ENCODE assay signal across 14 cellular contexts in the genomic region with DNA sequence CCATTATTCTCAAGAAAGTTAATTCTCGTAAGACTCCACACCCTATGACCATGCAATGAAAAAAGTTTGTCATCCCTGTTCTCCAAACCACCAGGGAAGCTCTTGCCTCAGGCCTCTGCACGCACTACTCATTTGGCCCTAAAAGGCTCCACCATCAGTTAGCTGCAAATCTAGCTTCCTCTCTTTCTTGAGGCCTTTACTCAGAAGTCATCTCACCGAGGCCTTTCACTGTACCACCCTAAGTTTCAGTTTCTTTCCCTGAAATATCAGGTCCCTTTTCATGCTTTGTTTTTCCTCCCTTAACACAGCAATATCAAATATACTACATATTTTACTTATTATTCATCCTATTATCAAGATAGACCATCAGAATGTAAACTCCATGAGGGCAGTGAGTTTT. TPM values are rescaled to one million over a fixed set of nuclear protein-coding genes. Genes with fewer than 3 reads are reported as not detected.
A peak's percentile ranks its signal among the peaks of the same experiment; 100 is the strongest.
DNase-seq lines count a peak whose midpoint lies in the region; ATAC-seq and TF ChIP-seq lines count a peak whose summit lies in the region.
"Had no signal": no experiment of that assay in that cellular context is flagged by ENCODE, and none has a peak within 500 bp of the region (broad histone marks: within the 10 kb centered on the region; RNA-seq: fewer than 3 reads in every experiment).

No MANE protein-coding gene starts in this region.

- ATAC-seq in GM18511 (IDR thresholded peaks at IDR 0.05; ENCODE audit: unreplicated experiment) (peak; percentile 82), GM19438 (IDR thresholded peaks at IDR 0.05; ENCODE audit: low read depth, unreplicated experiment) (peak; percentile 84), HG02852 (IDR thresholded peaks at IDR 0.05; ENCODE audit: unreplicated experiment) (peak; percentile 74), HG03342 (IDR thresholded peaks at IDR 0.05; ENCODE audit: unreplicated experiment) (no peak), upper lobe of right lung (no peak)
- ATAC-seq: gastrocnemius medialis had no signal

- in situ Hi-C loops in G401 (cut with HindIII; ENCODE audit: low sequenced_read_pairs): no loop called here

- no peaks in the 10 kb centered on the region for H3K4me1 ChIP-seq in upper lobe of right lung

- TF ChIP-seq CTCF in upper lobe of right lung (IDR thresholded peaks at IDR 0.05): no peak

- no peak overlapping the region for H3K27ac ChIP-seq in upper lobe of right lung
- H3K27ac ChIP-seq: gastrocnemius medialis had no signal

- H3K4me3 ChIP-seq in upper lobe of right lung: no peak overlapping the region
- H3K4me3 ChIP-seq: gastrocnemius medialis had no signal

- no peaks in the 10 kb centered on the region for H3K9me3 ChIP-seq in upper lobe of right lung
- H3K9me3 ChIP-seq: gastrocnemius medialis had no signal

- intact Hi-C loops in upper lobe of right lung (cut with DNase I): no loop called here

- H3K36me3 ChIP-seq in upper lobe of right lung: peaks cover 10% of the 10 kb centered on the region

- DNase-seq in MV-4-11 (lab: John Stamatoyannopoulos, UW) (peak; percentile 73), UCSD-AML1 (lab: John Stamatoyannopoulos, UW; ENCODE audit: unreplicated experiment) (no peak), upper lobe of right lung (no peak), G401 (ENCODE audit: low spot score) (no peak)
- DNase-seq: gastrocnemius medialis, NCI-H1105 treated with DMSO at 0.1 percent for 48 hours, NCI-H510A treated with DMSO at 0.1 percent for 48 hours, occipital lobe, small intestine, T-helper 9 cell had no signal

- no peaks in the 10 kb centered on the region for H3K27me3 ChIP-seq in upper lobe of right lung
- H3K27me3 ChIP-seq: gastrocnemius medialis had no signal

RNA-seq across cellular contexts. Expression of a gene that starts 39.1 kb away (rescaled TPM):
- total RNA-seq in upper lobe of right lung: 16.2 TPM
- 4.0 and 9.6 TPM in 2 replicates for total RNA-seq in G401 (2014; rRNA removed; shearing (Covaris generic))

Comparison
In these comparisons a context has a peak if more than half of its experiments do, and no peak if none do; other contexts are left out.
1. ATAC-seq: peak in GM18511 (single experiment), GM19438 (single experiment) and HG02852 (single experiment); none in HG03342 (single experiment) and upper lobe of right lung (single experiment).